8 cellular contexts compared by ENCODE assay signal in genomic region chr9:72586388-72587160, GRCh38.
A peak's percentile ranks its signal among the peaks of the same experiment; 100 is the strongest.
DNase-seq lines count a peak whose midpoint lies in the region; ATAC-seq and TF ChIP-seq lines count a peak whose summit lies in the region.

No MANE protein-coding gene starts in this region.

- H3K9me3 ChIP-seq in heart left ventricle, result no peaks in the 10 kb centered on the region

- H3K36me3 ChIP-seq in heart left ventricle (no peaks in the 10 kb centered on the region), urinary bladder (ENCODE audit: insufficient read depth) (peaks cover 1% of the 10 kb centered on the region)

- H3K27ac ChIP-seq in heart left ventricle, result peak overlapping the region in 1 of 12 donors; percentile 35
- peak overlapping the region; percentile 60 for H3K27ac ChIP-seq in urinary bladder (ENCODE audit: low read depth)

- no peak for TF ChIP-seq POLR2A in heart left ventricle (IDR thresholded peaks at IDR 0.05)

- peaks cover 0 to 51% (median 0%) of the 10 kb centered on the region in 12 donors for H3K4me1 ChIP-seq in heart left ventricle
- H3K4me1 ChIP-seq in urinary bladder (ENCODE audit: insufficient read depth), result no peaks in the 10 kb centered on the region

- WGBS in heart left ventricle, 4 donors, result 83 to 91% (median 84%) methylated on average over 5 of the region's 5 CpGs
- 90% methylated on average over 5 of the region's 5 CpGs for WGBS in urinary bladder

- intact Hi-C loops in heart left ventricle (cut with DNase I), result loop anchor here in 1 of 10 donors (10.0 kb wide), 1 partner anchor 62 kb away; the partner anchor contains the start of gene TMC1

- TF ChIP-seq CTCF in heart left ventricle (IDR thresholded peaks at IDR 0.05), result no peak

- ATAC-seq in heart left ventricle, result peak in 3 of 4 donors; percentile 41 to 68 (median 48)

- H3K27me3 ChIP-seq in heart left ventricle, result no peaks in the 10 kb centered on the region

- in situ Hi-C loops in KBM-7 (cut with MboI; ENCODE audit: low pct_unique_long_range_greater_than_20kb, low sequenced_read_pairs), result loop anchor here (25.0 kb wide), 1 partner anchor 299 kb away; no protein-coding TSS in a partner anchor

- DNase-seq in activated naive CD4-positive, alpha-beta T cell treated with Interleukin-2 at 50 U/mL for 16 hours, result peak; percentile 18
- no peak for DNase-seq in activated naive CD4-positive, alpha-beta T cell (lab: John Stamatoyannopoulos, UW)
- DNase-seq in KBM-7 (peak; percentile 52), activated T-cell treated with anti-CD3 and anti-CD28 coated beads for 4 hours (peak; percentile 8), heart left ventricle (no peak), kidney glomerular epithelial cell (lab: John Stamatoyannopoulos, UW) (no peak), OCI-M2 (lab: John Stamatoyannopoulos, UW; ENCODE audit: unreplicated experiment) (no peak)

- H3K4me3 ChIP-seq in heart left ventricle (no peak overlapping the region), urinary bladder (ENCODE audit: low read depth, low read length) (no peak overlapping the region)

Comparison
In these comparisons a context has a peak if more than half of its experiments do, and no peak if none do; other contexts are left out.
1. DNase-seq: peak in activated naive CD4-positive, alpha-beta T cell treated with Interleukin-2 at 50 U/mL for 16 hours (single experiment), KBM-7 (single experiment) and activated T-cell treated with anti-CD3 and anti-CD28 coated beads for 4 hours (single experiment); none in activated naive CD4-positive, alpha-beta T cell (0 of 4), heart left ventricle (0 of 5), kidney glomerular epithelial cell (single experiment) and OCI-M2 (single experiment).